8 cellular contexts compared by ENCODE assay signal in the genomic region with DNA sequence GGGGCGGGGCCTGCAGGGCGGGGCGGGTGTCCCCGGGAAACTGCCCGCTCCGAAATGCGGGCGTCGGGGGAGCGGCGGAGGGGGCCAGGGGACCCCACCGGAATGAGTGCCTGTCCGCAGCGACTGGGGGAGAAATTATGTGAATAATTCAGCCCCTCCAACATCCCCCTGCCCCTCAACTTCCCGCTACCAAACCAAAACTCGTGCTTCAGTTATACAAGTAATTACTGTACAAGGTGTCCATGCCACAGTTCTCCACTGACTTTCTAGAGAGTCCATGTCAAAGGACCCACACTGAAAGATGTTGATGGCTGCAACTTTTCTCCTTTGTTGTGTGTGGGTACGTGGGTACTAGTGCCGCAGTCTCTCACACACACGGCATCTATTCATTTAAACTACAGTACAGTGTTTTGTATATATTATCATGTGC. TPM values are rescaled to one million over a fixed set of nuclear protein-coding genes. Genes with fewer than 3 reads are reported as not detected.
A peak's percentile ranks its signal among the peaks of the same experiment; 100 is the strongest.
DNase-seq lines count a peak whose midpoint lies in the region; ATAC-seq and TF ChIP-seq lines count a peak whose summit lies in the region.

No MANE protein-coding gene starts in this region.

- no peaks in the 10 kb centered on the region for H3K36me3 ChIP-seq in ACC112 (ENCODE audit: insufficient read depth, low read length)
- no peaks in the 10 kb centered on the region for H3K36me3 ChIP-seq in endodermal cell (ENCODE audit: control insufficient read depth, insufficient read depth, low read length)

- WGBS in endodermal cell (ENCODE audit: insufficient coverage in 1 of 2, insufficient read length in 1 of 2), 2 experiments = 8 to 29% methylated on average over 2 to 13 of the region's 19 CpGs

- H3K27ac Mint-ChIP-seq in endodermal cell = peak overlapping the region; percentile 5

- TF ChIP-seq CTCF in RWPE1 (conservative IDR thresholded peaks at IDR 0.05; ENCODE audit: low read depth) = peak; percentile 18; the same call in 1 of the 2 replicates
- no peak for TF ChIP-seq CTCF in endodermal cell (conservative IDR thresholded peaks at IDR 0.05)

- H3K4me3 ChIP-seq in ACC112 (ENCODE audit: low read depth, low read length) (peak overlapping the region; percentile 86), endodermal cell (ENCODE audit: low read length) (peak overlapping the region; percentile 90)

- H3K4me1 ChIP-seq in ACC112 (ENCODE audit: control insufficient read depth, insufficient read depth, low read length, unreplicated experiment) (peaks cover 29% of the 10 kb centered on the region), endodermal cell (ENCODE audit: control insufficient read depth, insufficient read depth, low read length) (no peaks in the 10 kb centered on the region)

- H3K79me2 ChIP-seq in ACC112 (ENCODE audit: control insufficient read depth, insufficient read depth, low read length, unreplicated experiment) = peaks cover 43% of the 10 kb centered on the region

- H3K4me1 Mint-ChIP-seq in endodermal cell = peaks cover 34% of the 10 kb centered on the region

- no peaks in the 10 kb centered on the region for H3K9me3 ChIP-seq in endodermal cell (ENCODE audit: control insufficient read depth, low read length)

- H3K9me3 Mint-ChIP-seq in endodermal cell = no peaks in the 10 kb centered on the region

- H3K27me3 ChIP-seq in ACC112 (ENCODE audit: insufficient read depth, low read length) (no peaks in the 10 kb centered on the region), endodermal cell (ENCODE audit: control insufficient read depth, insufficient read depth, low read length, poor library complexity, severe bottlenecking) (no peaks in the 10 kb centered on the region)

- POLR2A ChIA-PET in RWPE1 (lab: Yijun Ruan, JAX; ENCODE audit: low non-redundant PET) = interaction anchor here (1.0 to 1.5 kb wide), 3 partner anchors 85 to 181 kb away, joined by 3 to 5 read pairs (median 3); no protein-coding TSS in a partner anchor

- no peaks in the 10 kb centered on the region for H3K36me3 Mint-ChIP-seq in endodermal cell (ENCODE audit: low read depth)

- H2AFZ ChIP-seq in ACC112 (ENCODE audit: low read length, unreplicated experiment) = peak overlapping the region; percentile 76

- CTCF ChIA-PET in RWPE1 (lab: Yijun Ruan, JAX) = interaction anchor here (0.6 to 1.2 kb wide), 6 partner anchors 15 to 1996 kb away, joined by 3 to 5 read pairs (median 4); no protein-coding TSS in a partner anchor

- H3K9ac ChIP-seq in endodermal cell (ENCODE audit: extremely low read depth, low read length, poor library complexity, severe bottlenecking) = peak overlapping the region; percentile 52

- no peaks in the 10 kb centered on the region for H3K27me3 Mint-ChIP-seq in endodermal cell (ENCODE audit: insufficient read depth)

- H3K4me3 Mint-ChIP-seq in endodermal cell = peak overlapping the region; percentile 90

- H3K27ac ChIP-seq in ACC112 (ENCODE audit: low read depth, low read length) (peak overlapping the region; percentile 97), RWPE1 (peak overlapping the region; percentile 100), endodermal cell (ENCODE audit: low read depth, low read length) (peak overlapping the region; percentile 62)

- no peak for DNase-seq in RWPE1 (ENCODE audit: low spot score)
- no peak for DNase-seq in endodermal cell
- peak; percentile 51 for DNase-seq in myocyte (ENCODE audit: low read depth)
- DNase-seq in activated CD4-positive, alpha-beta T cell treated with anti-CD3 and anti-CD28 coated beads for 4 hours = no peak

- ATAC-seq in GM18499 (IDR thresholded peaks at IDR 0.05; ENCODE audit: insufficient read depth, unreplicated experiment) (peak; percentile 7), HG03066 (IDR thresholded peaks at IDR 0.05; ENCODE audit: low read depth, unreplicated experiment) (peak; percentile 2), GM18861 (IDR thresholded peaks at IDR 0.05; ENCODE audit: unreplicated experiment) (no peak)

RNA-seq across cellular contexts. Expression of gene CDK17, which starts 0.4 kb away (rescaled TPM):
- total RNA-seq in endodermal cell (10 to 100 TPM; 36.2 to 39.9 TPM), myocyte (69.0 and 73.5 TPM in 2 replicates)
- 33.3 TPM for polyA plus RNA-seq in endodermal cell (2013, experiment 1 of 2)
- 34.4 TPM for polyA plus RNA-seq in endodermal cell (2013, experiment 2 of 2)
- 15.9 TPM for polyA plus RNA-seq in myocyte (2012)
